Comparison of ENCODE assay signal across 7 cellular contexts in the genomic region with DNA sequence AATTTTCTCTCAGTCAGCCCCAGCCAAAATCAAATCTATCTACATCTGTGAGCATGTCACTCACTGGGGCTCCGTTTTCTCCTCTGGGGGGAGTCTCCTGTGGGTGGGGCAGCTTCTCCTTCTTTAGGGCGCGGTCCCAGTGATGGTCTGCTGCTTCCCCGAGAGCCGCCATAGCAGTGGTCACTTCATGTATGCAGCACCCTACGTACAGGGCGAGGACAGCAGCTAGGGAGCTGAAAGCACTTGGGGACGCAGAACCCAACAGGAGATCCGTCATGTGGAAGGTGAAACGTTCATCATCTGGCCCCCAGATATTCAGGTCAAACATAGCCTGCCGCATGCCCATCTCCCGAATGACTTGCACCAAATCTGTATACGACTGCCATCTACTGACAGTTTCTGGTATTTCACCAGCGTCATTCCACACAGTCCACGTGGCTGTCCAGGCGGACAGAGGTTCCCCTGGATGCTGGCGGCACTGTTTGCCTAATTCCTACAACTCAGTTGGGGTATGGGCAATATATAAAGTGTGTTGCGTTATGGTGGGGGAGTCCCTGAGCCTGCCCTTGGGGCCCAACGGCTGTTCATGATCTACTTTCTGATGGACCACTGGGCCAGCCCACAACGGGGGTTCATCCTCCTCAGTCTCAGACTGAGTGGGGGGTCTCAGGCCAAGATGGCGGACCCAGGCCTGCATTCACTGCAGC.
DNase-seq lines count a peak whose midpoint lies in the region; ATAC-seq and TF ChIP-seq lines count a peak whose summit lies in the region.

No MANE protein-coding gene starts in this region.

- peak; percentile 48 to 74 (median 61) for TF ChIP-seq CTCF in body of pancreas (IDR thresholded peaks at IDR 0.05)

- H3K27me3 ChIP-seq in body of pancreas, result no peaks in the 10 kb centered on the region

- intact Hi-C loops in body of pancreas (cut with DNase I), result no loop called here

- 58 to 80% methylated on average over 17 to 21 of the region's 21 CpGs for WGBS in body of pancreas, 2 donors

- ATAC-seq in GM18511 (IDR thresholded peaks at IDR 0.05; ENCODE audit: unreplicated experiment), result peak; percentile 74
- ATAC-seq in body of pancreas, result peak; percentile 84

- no peak overlapping the region for H3K4me3 ChIP-seq in body of pancreas

- H3K4me1 ChIP-seq in body of pancreas, result no peaks in the 10 kb centered on the region

- H3K27ac ChIP-seq in body of pancreas, result no peak overlapping the region

- no peak for TF ChIP-seq POLR2A in body of pancreas (IDR thresholded peaks at IDR 0.05)

- DNase-seq in HS-5 (ENCODE audit: low read depth), result peak; percentile 8
- peak; percentile 67 to 73 (median 69) for DNase-seq in body of pancreas
- DNase-seq in lung microvascular endothelial cell (ENCODE audit: low read depth in 2 of 2), result peak; percentile 33 to 70
- DNase-seq in NCI-H2081 treated with DMSO at 0.1 percent for 48 hours (lab: John Stamatoyannopoulos, UW), result no peak
- DNase-seq in activated naive CD4-positive, alpha-beta T cell (lab: John Stamatoyannopoulos, UW), result no peak
- DNase-seq in LoVo (ENCODE audit: low spot score), result no peak

- no peaks in the 10 kb centered on the region for H3K36me3 ChIP-seq in body of pancreas (replicated peaks in 1 of 2; ENCODE audit: insufficient read depth in 1 of 2, low read depth in 2 of 2)

- no peaks in the 10 kb centered on the region for H3K9me3 ChIP-seq in body of pancreas

Comparison
In these comparisons a context has a peak if more than half of its experiments do, and no peak if none do; other contexts are left out.
1. DNase-seq: peak in HS-5 (single experiment), body of pancreas (4 of 4) and lung microvascular endothelial cell (2 of 2); none in NCI-H2081 treated with DMSO at 0.1 percent for 48 hours (single experiment), activated naive CD4-positive, alpha-beta T cell (0 of 4) and LoVo (single experiment).